ENCODE assay signal across 12 cellular contexts in genomic region chr14:93548102-93548843, GRCh38.
DNase-seq lines count a peak whose midpoint lies in the region; ATAC-seq, FAIRE-seq and TF ChIP-seq lines count a peak whose summit lies in the region.
"Had no signal": no experiment of that assay in that cellular context is flagged by ENCODE, and none has a peak within 500 bp of the region (broad histone marks: within the 10 kb centered on the region; RNA-seq: fewer than 3 reads in every experiment).

No MANE protein-coding gene starts in this region.

- H3K4me1 ChIP-seq in tibial nerve, result no peaks in the 10 kb centered on the region
- H3K4me1 ChIP-seq: ascending aorta had no signal

- H3K9me3 ChIP-seq in tibial nerve, result no peaks in the 10 kb centered on the region
- H3K9me3 ChIP-seq: ascending aorta had no signal

- H3K27ac ChIP-seq in tibial nerve, result no peak overlapping the region
- H3K27ac ChIP-seq: ascending aorta had no signal

- ATAC-seq in HG02840 (IDR thresholded peaks at IDR 0.05; ENCODE audit: low FRiP score, unreplicated experiment), result peak; percentile 90
- peak; percentile 63 for ATAC-seq in HG03565 (IDR thresholded peaks at IDR 0.05; ENCODE audit: unreplicated experiment)

- FAIRE-seq in GM19239 (lab: Jason Lieb, UNC), result peak; percentile 93
- FAIRE-seq: D721Med had no signal

- H3K27me3 ChIP-seq in tibial nerve, result no peaks in the 10 kb centered on the region
- H3K27me3 ChIP-seq: ascending aorta had no signal

- TF ChIP-seq POLR2A in tibial nerve (IDR thresholded peaks at IDR 0.05), result no peak

- H3K4me3 ChIP-seq in tibial nerve, result no peak overlapping the region
- H3K4me3 ChIP-seq: ascending aorta had no signal

- no peak for TF ChIP-seq CTCF in tibial nerve (IDR thresholded peaks at IDR 0.05)

- no peak for DNase-seq in GM19239 (ENCODE audit: insufficient read length, low spot score)
- DNase-seq in renal cortical epithelial cell (ENCODE audit: low read depth), result peak; percentile 92
- DNase-seq in mesenteric fat pad (ENCODE audit: low spot score), result no peak
- DNase-seq in tibial nerve (ENCODE audit: low spot score in 2 of 2), result no peak
- DNase-seq in NOMO-1 treated with DMSO at 0.1 percent for 48 hours (lab: John Stamatoyannopoulos, UW; ENCODE audit: unreplicated experiment), result no peak
- DNase-seq: activated CD8-positive, alpha-beta memory T cell treated with anti-CD3 and anti-CD28 coated beads, Interleukin-2, amount 50 U/mL, for 4 hours; NCI-H1694 treated with DMSO at 0.1 percent for 48 hours; nephron progenitor cell had no signal

- TF ChIP-seq EP300 in tibial nerve (IDR thresholded peaks at IDR 0.05), result no peak

- WGBS in tibial nerve, 2 donors, result 60 to 63% methylated on average over 3 of the region's 3 CpGs

- no peaks in the 10 kb centered on the region for H3K36me3 ChIP-seq in tibial nerve
- H3K36me3 ChIP-seq: ascending aorta had no signal
